Comparison of ENCODE assay signal across 11 cellular contexts in genomic region chr19:38569368-38569983, GRCh38.
"Had no signal": no experiment of that assay in that cellular context is flagged by ENCODE, and none has a peak within 500 bp of the region (broad histone marks: within the 10 kb centered on the region; RNA-seq: fewer than 3 reads in every experiment).

No MANE protein-coding gene starts in this region.

- H3K79me2 ChIP-seq: hepatocyte had no signal

- FAIRE-seq: urothelium cell line had no signal

- H3K4me3 ChIP-seq: hepatocyte, neural progenitor cell, ovary had no signal

- H3K9me3 ChIP-seq: ovary had no signal

- H3K36me3 ChIP-seq: brain microvascular endothelial cell, neural progenitor cell, ovary had no signal

- H2AFZ ChIP-seq: hepatocyte, neural progenitor cell had no signal

- DNase-seq: activated effector memory CD4-positive, alpha-beta T cell treated with Interleukin-2 at 50 U/mL for 16 hours; activated naive CD8-positive, alpha-beta T cell treated with anti-CD3 and anti-CD28 coated beads for 36 hours; activated T-cell treated with anti-CD3 and anti-CD28 coated beads for 4 hours; brain microvascular endothelial cell; endodermal cell; erythroblast; ovary; stimulated activated CD4-positive, alpha-beta T cell treated with anti-CD3 and anti-CD28 coated beads, Interleukin-4, amount 100 ng/mL, for 24 hours had no signal

- H3K9ac ChIP-seq: neural progenitor cell had no signal

- H3K27me3 ChIP-seq: ovary had no signal

- H3K4me2 ChIP-seq: hepatocyte, neural progenitor cell had no signal

- H3K4me1 ChIP-seq: neural progenitor cell had no signal

- H3K27ac ChIP-seq: brain microvascular endothelial cell, hepatocyte, neural progenitor cell, ovary had no signal
